In the genomic region with DNA sequence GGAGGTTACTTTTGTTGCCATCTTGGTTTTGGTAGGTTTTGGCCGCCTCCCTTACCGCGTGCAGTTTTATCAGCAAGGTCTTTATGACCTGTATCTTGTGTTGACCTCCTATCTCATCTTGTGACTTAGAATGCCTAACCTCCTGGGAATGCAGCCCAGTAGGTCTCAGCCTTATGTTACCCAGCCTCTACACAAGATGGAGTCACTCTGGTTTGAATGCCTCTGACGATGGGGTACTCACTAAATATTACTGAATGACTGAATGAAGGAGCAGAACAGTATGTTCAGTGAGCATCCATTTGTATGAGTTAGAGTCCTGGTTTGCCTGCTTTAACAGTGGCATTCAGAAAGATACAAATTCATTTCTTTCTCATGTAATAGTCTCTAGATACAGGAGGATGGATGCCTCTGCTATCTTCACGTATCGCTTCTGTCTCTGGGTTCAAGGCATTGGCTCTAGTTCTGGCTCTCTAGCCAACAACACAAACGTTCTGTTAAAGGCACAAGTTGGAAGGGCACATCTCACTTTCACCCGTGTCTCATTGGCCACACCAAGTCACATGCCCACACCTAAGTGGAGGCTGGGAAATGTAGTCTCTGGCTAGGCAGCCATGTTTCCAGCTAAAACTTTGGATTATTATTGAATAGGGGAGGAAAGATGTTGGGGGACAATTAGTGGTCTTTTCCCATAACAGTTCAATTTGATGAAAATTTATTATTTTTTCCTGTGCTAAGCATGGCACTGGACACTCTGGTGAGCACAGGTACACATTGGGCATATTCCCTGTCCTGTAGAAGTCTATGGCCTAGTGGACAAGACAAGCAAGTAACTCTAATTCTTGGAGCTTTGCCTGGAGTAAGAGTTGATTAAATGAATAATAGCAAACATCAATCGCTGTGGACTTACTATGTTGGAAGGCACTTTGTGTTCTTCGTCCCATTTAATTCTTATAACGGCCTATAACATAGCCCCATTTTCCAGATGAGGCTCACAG, we compare ENCODE assay signal across 10 cellular contexts.
DNase-seq lines count a peak whose midpoint lies in the region; ATAC-seq and TF ChIP-seq lines count a peak whose summit lies in the region.
"Had no signal": no experiment of that assay in that cellular context is flagged by ENCODE, and none has a peak within 500 bp of the region (broad histone marks: within the 10 kb centered on the region; RNA-seq: fewer than 3 reads in every experiment).

No MANE protein-coding gene starts in this region.

- H3K27ac Mint-ChIP-seq in activated naive CD8-positive, alpha-beta T cell treated with anti-CD3 and anti-CD28 coated beads, Interleukin-2, amount 50 U/mL, for 24 hours, result no peak overlapping the region
- no peak overlapping the region for H3K27ac Mint-ChIP-seq in activated naive CD8-positive, alpha-beta T cell treated with anti-CD3 and anti-CD28 coated beads for 36 hours
- no peak overlapping the region for H3K27ac Mint-ChIP-seq in type B pancreatic cell

- H3K27me3 Mint-ChIP-seq in activated naive CD8-positive, alpha-beta T cell treated with anti-CD3 and anti-CD28 coated beads, Interleukin-2, amount 50 U/mL, for 24 hours, result peaks cover 6% of the 10 kb centered on the region
- H3K27me3 Mint-ChIP-seq in activated naive CD8-positive, alpha-beta T cell treated with anti-CD3 and anti-CD28 coated beads for 36 hours, result peaks cover 12% of the 10 kb centered on the region
- H3K27me3 Mint-ChIP-seq in type B pancreatic cell, result peaks cover 14% of the 10 kb centered on the region

- H3K27ac ChIP-seq in foreskin keratinocyte, result no peak overlapping the region
- H3K27ac ChIP-seq in ovary, result no peak overlapping the region
- H3K27ac ChIP-seq: BLaER1 treated with 17β-estradiol and CSF1 and Interleukin-3, amounts not matched to agents 10 nM and 100 nM had no signal

- H3K27me3 ChIP-seq in foreskin keratinocyte, result no peaks in the 10 kb centered on the region
- no peaks in the 10 kb centered on the region for H3K27me3 ChIP-seq in ovary
- H3K27me3 ChIP-seq: BLaER1 treated with 17β-estradiol and CSF1 and Interleukin-3, amounts not matched to agents 10 nM and 100 nM had no signal

- no peaks in the 10 kb centered on the region for H3K36me3 Mint-ChIP-seq in activated naive CD8-positive, alpha-beta T cell treated with anti-CD3 and anti-CD28 coated beads, Interleukin-2, amount 50 U/mL, for 24 hours (ENCODE audit: low read depth)
- no peaks in the 10 kb centered on the region for H3K36me3 Mint-ChIP-seq in activated naive CD8-positive, alpha-beta T cell treated with anti-CD3 and anti-CD28 coated beads for 36 hours
- H3K36me3 Mint-ChIP-seq in type B pancreatic cell, result no peaks in the 10 kb centered on the region

- DNase-seq in activated naive CD8-positive, alpha-beta T cell treated with anti-CD3 and anti-CD28 coated beads, Interleukin-2, amount 50 U/mL, for 24 hours, result no peak
- DNase-seq in activated naive CD8-positive, alpha-beta T cell treated with anti-CD3 and anti-CD28 coated beads for 36 hours, result no peak
- DNase-seq in RKO (ENCODE audit: low spot score) (peak; percentile 10), foreskin keratinocyte (no peak), type B pancreatic cell (ENCODE audit: extremely low spot score, unreplicated experiment) (no peak), ovary (no peak)
- DNase-seq: NK-92 treated with Interleukin-12 subunit alpha and Interleukin-12 subunit beta, amount 100 ng/mL, for 24 hours had no signal

- H3K4me1 ChIP-seq in foreskin keratinocyte, result no peaks in the 10 kb centered on the region
- no peaks in the 10 kb centered on the region for H3K4me1 ChIP-seq in ovary (ENCODE audit: insufficient read depth)

- ATAC-seq in activated naive CD8-positive, alpha-beta T cell treated with anti-CD3 and anti-CD28 coated beads, Interleukin-2, amount 50 U/mL, for 24 hours, result peak; percentile 49
- ATAC-seq in foreskin keratinocyte (peak; percentile 54), GM21576 (IDR thresholded peaks at IDR 0.05; ENCODE audit: unreplicated experiment) (no peak), GM18511 (IDR thresholded peaks at IDR 0.05; ENCODE audit: unreplicated experiment) (no peak)

- H3K9me3 ChIP-seq in ovary, result no peaks in the 10 kb centered on the region
- H3K9me3 ChIP-seq: BLaER1 treated with 17β-estradiol and CSF1 and Interleukin-3, amounts not matched to agents 10 nM and 100 nM had no signal

- no peak overlapping the region for H3K4me3 ChIP-seq in ovary
- H3K4me3 ChIP-seq: BLaER1 treated with 17β-estradiol and CSF1 and Interleukin-3, amounts not matched to agents 10 nM and 100 nM had no signal

- no peaks in the 10 kb centered on the region for H3K36me3 ChIP-seq in ovary
- H3K36me3 ChIP-seq: BLaER1 treated with 17β-estradiol and CSF1 and Interleukin-3, amounts not matched to agents 10 nM and 100 nM had no signal

- 62 to 70% (median 63%) methylated on average over 11 of the region's 11 CpGs for WGBS in ovary, 3 donors

- TF ChIP-seq EP300 in ovary (IDR thresholded peaks at IDR 0.05), result no peak

- no peaks in the 10 kb centered on the region for H3K9me3 Mint-ChIP-seq in activated naive CD8-positive, alpha-beta T cell treated with anti-CD3 and anti-CD28 coated beads, Interleukin-2, amount 50 U/mL, for 24 hours
- no peaks in the 10 kb centered on the region for H3K9me3 Mint-ChIP-seq in activated naive CD8-positive, alpha-beta T cell treated with anti-CD3 and anti-CD28 coated beads for 36 hours
- peaks cover 3% of the 10 kb centered on the region for H3K9me3 Mint-ChIP-seq in type B pancreatic cell

- no peaks in the 10 kb centered on the region for H3K4me1 Mint-ChIP-seq in activated naive CD8-positive, alpha-beta T cell treated with anti-CD3 and anti-CD28 coated beads, Interleukin-2, amount 50 U/mL, for 24 hours
- H3K4me1 Mint-ChIP-seq in activated naive CD8-positive, alpha-beta T cell treated with anti-CD3 and anti-CD28 coated beads for 36 hours, result no peaks in the 10 kb centered on the region
- H3K4me1 Mint-ChIP-seq in type B pancreatic cell (ENCODE audit: unreplicated experiment), result no peaks in the 10 kb centered on the region

- intact Hi-C loops in ovary (cut with DNase I), result no loop called here

- TF ChIP-seq CTCF in foreskin keratinocyte (conservative IDR thresholded peaks at IDR 0.05), result no peak
- TF ChIP-seq CTCF in type B pancreatic cell (conservative IDR thresholded peaks at IDR 0.05), result peak; percentile 30
- TF ChIP-seq CTCF in ovary (IDR thresholded peaks at IDR 0.05), result no peak

- TF ChIP-seq POLR2A in ovary (IDR thresholded peaks at IDR 0.05), result no peak

- no peak overlapping the region for H3K4me3 Mint-ChIP-seq in activated naive CD8-positive, alpha-beta T cell treated with anti-CD3 and anti-CD28 coated beads, Interleukin-2, amount 50 U/mL, for 24 hours
- H3K4me3 Mint-ChIP-seq in activated naive CD8-positive, alpha-beta T cell treated with anti-CD3 and anti-CD28 coated beads for 36 hours, result no peak overlapping the region
- H3K4me3 Mint-ChIP-seq in type B pancreatic cell, result no peak overlapping the region

Comparison
In these comparisons a context has a peak if more than half of its experiments do, and no peak if none do; other contexts are left out.
1. ATAC-seq: peak in activated naive CD8-positive, alpha-beta T cell treated with anti-CD3 and anti-CD28 coated beads, Interleukin-2, amount 50 U/mL, for 24 hours (single experiment) and foreskin keratinocyte (single experiment); none in GM21576 (single experiment) and GM18511 (single experiment).